Comparison of ENCODE assay signal across 1 cellular context in the genomic region with DNA sequence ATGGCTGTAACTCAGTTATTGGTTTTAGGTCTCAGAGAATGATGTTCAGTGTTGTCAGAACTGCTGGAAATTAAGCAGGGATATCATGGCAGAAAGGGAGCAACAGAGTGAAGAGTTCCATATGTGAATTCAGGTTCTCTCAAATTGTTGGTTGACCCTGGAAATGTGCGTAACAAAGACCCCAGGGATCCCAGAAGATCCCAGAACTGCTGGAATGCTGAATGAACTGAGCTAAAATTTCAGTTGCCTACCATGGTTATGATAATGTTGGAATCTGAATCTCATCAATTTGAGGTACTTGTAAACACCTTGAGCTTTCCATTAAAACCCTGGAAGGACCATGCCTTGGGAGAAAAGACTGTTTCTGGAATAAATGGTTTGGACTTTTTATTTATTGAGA.
TF ChIP-seq lines count a peak whose summit lies in the region.

No MANE protein-coding gene starts in this region.

TF ChIP-seq in GM23338, 12 proteins besides CTCF, POLR2A, EP300 and RAD21:
- TF ChIP-seq, protein P1, sequence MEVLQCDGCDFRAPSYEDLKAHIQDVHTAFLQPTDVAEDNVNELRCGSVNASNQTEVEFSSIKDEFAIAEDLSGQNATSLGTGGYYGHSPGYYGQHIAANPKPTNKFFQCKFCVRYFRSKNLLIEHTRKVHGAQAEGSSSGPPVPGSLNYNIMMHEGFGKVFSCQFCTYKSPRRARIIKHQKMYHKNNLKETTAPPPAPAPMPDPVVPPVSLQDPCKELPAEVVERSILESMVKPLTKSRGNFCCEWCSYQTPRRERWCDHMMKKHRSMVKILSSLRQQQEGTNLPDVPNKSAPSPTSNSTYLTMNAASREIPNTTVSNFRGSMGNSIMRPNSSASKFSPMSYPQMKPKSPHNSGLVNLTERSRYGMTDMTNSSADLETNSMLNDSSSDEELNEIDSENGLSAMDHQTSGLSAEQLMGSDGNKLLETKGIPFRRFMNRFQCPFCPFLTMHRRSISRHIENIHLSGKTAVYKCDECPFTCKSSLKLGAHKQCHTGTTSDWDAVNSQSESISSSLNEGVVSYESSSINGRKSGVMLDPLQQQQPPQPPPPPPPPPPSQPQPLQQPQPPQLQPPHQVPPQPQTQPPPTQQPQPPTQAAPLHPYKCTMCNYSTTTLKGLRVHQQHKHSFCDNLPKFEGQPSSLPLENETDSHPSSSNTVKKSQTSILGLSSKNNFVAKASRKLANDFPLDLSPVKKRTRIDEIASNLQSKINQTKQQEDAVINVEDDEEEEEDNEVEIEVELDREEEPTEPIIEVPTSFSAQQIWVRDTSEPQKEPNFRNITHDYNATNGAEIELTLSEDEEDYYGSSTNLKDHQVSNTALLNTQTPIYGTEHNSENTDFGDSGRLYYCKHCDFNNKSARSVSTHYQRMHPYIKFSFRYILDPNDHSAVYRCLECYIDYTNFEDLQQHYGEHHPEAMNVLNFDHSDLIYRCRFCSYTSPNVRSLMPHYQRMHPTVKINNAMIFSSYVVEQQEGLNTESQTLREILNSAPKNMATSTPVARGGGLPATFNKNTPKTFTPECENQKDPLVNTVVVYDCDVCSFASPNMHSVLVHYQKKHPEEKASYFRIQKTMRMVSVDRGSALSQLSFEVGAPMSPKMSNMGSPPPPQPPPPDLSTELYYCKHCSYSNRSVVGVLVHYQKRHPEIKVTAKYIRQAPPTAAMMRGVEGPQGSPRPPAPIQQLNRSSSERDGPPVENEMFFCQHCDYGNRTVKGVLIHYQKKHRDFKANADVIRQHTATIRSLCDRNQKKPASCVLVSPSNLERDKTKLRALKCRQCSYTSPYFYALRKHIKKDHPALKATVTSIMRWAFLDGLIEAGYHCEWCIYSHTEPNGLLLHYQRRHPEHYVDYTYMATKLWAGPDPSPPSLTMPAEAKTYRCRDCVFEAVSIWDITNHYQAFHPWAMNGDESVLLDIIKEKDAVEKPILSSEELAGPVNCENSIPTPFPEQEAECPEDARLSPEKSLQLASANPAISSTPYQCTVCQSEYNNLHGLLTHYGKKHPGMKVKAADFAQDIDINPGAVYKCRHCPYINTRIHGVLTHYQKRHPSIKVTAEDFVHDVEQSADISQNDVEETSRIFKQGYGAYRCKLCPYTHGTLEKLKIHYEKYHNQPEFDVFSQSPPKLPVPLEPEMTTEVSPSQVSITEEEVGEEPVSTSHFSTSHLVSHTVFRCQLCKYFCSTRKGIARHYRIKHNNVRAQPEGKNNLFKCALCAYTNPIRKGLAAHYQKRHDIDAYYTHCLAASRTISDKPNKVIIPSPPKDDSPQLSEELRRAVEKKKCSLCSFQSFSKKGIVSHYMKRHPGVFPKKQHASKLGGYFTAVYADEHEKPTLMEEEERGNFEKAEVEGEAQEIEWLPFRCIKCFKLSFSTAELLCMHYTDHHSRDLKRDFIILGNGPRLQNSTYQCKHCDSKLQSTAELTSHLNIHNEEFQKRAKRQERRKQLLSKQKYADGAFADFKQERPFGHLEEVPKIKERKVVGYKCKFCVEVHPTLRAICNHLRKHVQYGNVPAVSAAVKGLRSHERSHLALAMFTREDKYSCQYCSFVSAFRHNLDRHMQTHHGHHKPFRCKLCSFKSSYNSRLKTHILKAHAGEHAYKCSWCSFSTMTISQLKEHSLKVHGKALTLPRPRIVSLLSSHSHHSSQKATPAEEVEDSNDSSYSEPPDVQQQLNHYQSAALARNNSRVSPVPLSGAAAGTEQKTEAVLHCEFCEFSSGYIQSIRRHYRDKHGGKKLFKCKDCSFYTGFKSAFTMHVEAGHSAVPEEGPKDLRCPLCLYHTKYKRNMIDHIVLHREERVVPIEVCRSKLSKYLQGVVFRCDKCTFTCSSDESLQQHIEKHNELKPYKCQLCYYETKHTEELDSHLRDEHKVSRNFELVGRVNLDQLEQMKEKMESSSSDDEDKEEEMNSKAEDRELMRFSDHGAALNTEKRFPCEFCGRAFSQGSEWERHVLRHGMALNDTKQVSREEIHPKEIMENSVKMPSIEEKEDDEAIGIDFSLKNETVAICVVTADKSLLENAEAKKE (CRISPR knock-in tag; IDR thresholded peaks at IDR 0.05) = peak; percentile 91
- no peak for TF ChIP-seq ZNF331 (CRISPR knock-in tag; IDR thresholded peaks at IDR 0.05; ENCODE audit: low read depth)
